8 cellular contexts compared by ENCODE assay signal in the genomic region with DNA sequence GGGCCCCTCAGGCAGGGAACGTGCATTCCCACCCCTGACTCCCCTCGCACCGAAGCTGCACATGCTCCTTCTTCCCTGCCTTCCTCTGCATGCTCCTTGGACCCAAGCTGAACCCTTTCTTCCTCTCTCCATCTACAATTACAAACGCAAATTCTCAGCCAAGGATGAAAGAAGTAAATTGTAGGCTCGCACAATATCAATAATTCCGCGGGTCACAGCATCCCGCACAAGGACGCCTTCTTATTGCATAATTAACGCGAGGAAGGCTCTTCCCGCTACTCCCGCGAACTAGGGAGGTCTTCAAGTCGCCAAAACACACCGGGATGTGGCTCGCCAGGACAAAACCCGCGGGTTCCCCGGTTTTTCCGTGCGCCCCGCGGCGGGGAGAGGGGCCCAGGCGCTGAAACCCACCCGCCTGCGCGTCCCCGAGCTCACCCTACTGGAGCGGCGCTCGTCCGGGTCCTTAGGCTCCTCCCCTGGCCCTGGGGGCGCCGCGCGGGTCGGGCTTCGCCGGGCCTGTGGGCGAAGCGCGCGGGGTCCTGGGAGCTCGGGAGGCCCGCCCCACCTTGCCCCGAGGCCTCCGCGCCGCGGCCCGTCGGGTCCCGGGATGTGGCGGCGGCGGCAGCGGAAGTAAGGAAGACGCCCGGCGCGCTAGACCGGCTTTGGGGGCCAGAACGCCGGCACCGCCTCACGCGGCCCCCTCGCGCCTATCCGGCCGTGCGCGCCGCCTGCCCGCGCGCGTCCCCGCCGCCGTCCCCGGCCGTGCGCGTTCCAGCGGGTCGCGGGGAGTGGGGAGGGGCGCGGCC. TPM values are rescaled to one million over a fixed set of nuclear protein-coding genes. Genes with fewer than 3 reads are reported as not detected.
DNase-seq lines count a peak whose midpoint lies in the region; ATAC-seq and TF ChIP-seq lines count a peak whose summit lies in the region.

TSS of gene CHST10 (minus strand) at position 730 of the 806 bp plus-strand sequence. CDS start 10,993 bp downstream, outside the sequence.

- TF ChIP-seq CTCF in DND-41 (IDR thresholded peaks at IDR 0.05; ENCODE audit: borderline replicate concordance, extremely low read depth, low read length, poor library complexity, severe bottlenecking) (no peak), vagina (IDR thresholded peaks at IDR 0.05) (no peak)

- H3K36me3 ChIP-seq in DND-41 (ENCODE audit: insufficient read depth, low read length) (peaks cover 23% of the 10 kb centered on the region), vagina (peaks cover 0 to 6% of the 10 kb centered on the region in 2 donors)

- H3K4me2 ChIP-seq in DND-41 (ENCODE audit: insufficient read depth, low read length) = peak within 1 kb of the TSS; percentile 97

- no peaks in the 10 kb centered on the region for H3K27me3 ChIP-seq in DND-41 (ENCODE audit: insufficient read depth, low read length, poor library complexity)
- H3K27me3 ChIP-seq in vagina = no peaks in the 10 kb centered on the region

- H2AFZ ChIP-seq in DND-41 (ENCODE audit: low read depth, low read length) = peak within 1 kb of the TSS; percentile 82

- H3K4me1 ChIP-seq in DND-41 (ENCODE audit: insufficient read depth, low read length) = peaks cover 27% of the 10 kb centered on the region
- peaks cover 30% of the 10 kb centered on the region for H3K4me1 ChIP-seq in vagina

- peak within 1 kb of the TSS; percentile 32 to 70 for H3K4me3 ChIP-seq in DND-41 (ENCODE audit: low read depth in 1 of 2, low read length in 2 of 2)
- peak within 1 kb of the TSS; percentile 88 for H3K4me3 ChIP-seq in Jurkat, Clone E6-1 (ENCODE audit: low read length)
- peak within 1 kb of the TSS; percentile 73 to 76 for H3K4me3 ChIP-seq in vagina

- H3K9me3 ChIP-seq in DND-41 (ENCODE audit: insufficient read depth, low read length, severe bottlenecking) (no peaks in the 10 kb centered on the region), vagina (no peaks in the 10 kb centered on the region)

- H4K20me1 ChIP-seq in DND-41 (ENCODE audit: insufficient read depth, low read length) = no peaks in the 10 kb centered on the region; the same call in 1 of the 2 replicates

- intact Hi-C loops in left ventricle myocardium superior (cut with micrococcal nuclease) = no loop called here
- intact Hi-C loops in vagina (cut with DNase I) = no loop called here

- DNase-seq in DND-41 (peak; percentile 84), SW480 (ENCODE audit: low spot score) (peak; percentile 32), amniotic stem cell (lab: John Stamatoyannopoulos, UW) (peak; percentile 30), left ventricle myocardium superior (peak; percentile 83), putamen (ENCODE audit: low spot score) (peak; percentile 75), vagina (ENCODE audit: extremely low spot score in 2 of 2) (no peak)
- DNase-seq in Jurkat, Clone E6-1 (ENCODE audit: low read depth, low spot score) = peak; percentile 41

- peaks cover 37% of the 10 kb centered on the region for H3K79me2 ChIP-seq in DND-41 (ENCODE audit: insufficient read depth, low read length)

- ATAC-seq in DND-41 (ENCODE audit: insufficient read depth, low read depth) (peak; percentile 98), GM21528 (IDR thresholded peaks at IDR 0.05; ENCODE audit: low FRiP score, unreplicated experiment) (peak; percentile 84), left ventricle myocardium superior (peak; percentile 97)

- H3K27ac ChIP-seq in DND-41 (ENCODE audit: low read length) (peak within 1 kb of the TSS; percentile 71), vagina (peak within 1 kb of the TSS; percentile 79)

- peak within 1 kb of the TSS; percentile 75 for H3K9ac ChIP-seq in DND-41 (ENCODE audit: low read depth, low read length)

- TF ChIP-seq POLR2A in vagina (IDR thresholded peaks at IDR 0.05) = no peak

RNA-seq across cellular contexts. Expression of gene CHST10, which starts in this region (rescaled TPM):
- polyA plus RNA-seq in Jurkat, Clone E6-1 (2012; ENCODE audit: insufficient read depth, insufficient read length) = 16.4 TPM
- total RNA-seq in left ventricle myocardium superior = 10.7 TPM
- total RNA-seq in vagina = 5.6 TPM

Comparison
In these comparisons a context has a peak if more than half of its experiments do, and no peak if none do; other contexts are left out.
1. DNase-seq: peak in DND-41 (single experiment), Jurkat, Clone E6-1 (single experiment), SW480 (single experiment), amniotic stem cell (single experiment), left ventricle myocardium superior (single experiment) and putamen (single experiment); none in vagina (0 of 2).
2. Peak in every context shown above with its lines, with median percentiles within 50 percentile points of each other: ATAC-seq and H3K4me3 ChIP-seq.